Comparison of ENCODE assay signal across 8 cellular contexts in the genomic region with DNA sequence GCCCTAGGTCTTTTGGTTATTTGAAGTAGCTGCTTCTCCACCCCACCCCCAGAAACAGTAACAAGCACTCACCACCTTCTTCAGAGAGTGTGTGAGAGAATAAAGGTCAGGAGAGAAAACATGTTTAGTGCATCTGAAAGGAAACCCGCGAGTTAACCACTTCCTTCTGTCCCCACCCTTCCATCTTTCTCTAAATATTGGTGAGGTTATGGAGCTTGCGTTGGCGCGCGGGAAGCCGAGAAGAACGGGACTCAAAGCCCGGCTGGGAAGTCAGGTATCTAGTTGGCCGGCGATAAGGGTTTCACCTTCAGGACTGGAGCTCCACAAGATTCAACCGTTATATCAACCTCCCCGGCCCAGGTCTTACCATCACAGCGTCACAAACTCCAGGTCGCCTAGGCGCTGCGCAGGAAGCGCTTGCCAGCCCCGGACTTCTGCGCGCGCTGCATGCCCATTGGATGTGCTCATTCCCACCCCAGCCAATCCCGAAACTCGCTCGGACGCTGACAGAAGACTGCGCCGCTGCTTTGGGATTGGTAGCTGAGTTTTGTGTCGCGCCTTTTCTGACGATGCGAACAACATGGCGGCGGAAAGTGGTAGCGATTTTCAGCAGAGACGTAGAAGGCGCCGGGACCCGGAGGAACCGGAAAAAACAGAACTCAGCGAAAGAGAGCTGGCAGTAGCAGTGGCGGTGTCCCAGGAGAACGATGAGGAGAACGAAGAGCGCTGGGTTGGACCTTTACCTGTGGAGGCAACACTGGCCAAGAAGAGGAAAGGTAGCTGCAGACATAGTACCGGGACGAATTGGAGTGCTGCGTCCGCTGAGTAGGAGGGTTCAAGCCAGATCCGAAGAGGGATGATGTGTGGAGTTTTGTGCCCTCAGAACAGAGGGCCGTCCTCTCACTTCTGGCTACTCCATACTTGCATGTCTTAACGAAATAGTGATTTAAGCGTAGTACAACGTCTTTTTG. TPM values are rescaled to one million over a fixed set of nuclear protein-coding genes. Genes with fewer than 3 reads are reported as not detected.
A peak's percentile ranks its signal among the peaks of the same experiment; 100 is the strongest.
DNase-seq lines count a peak whose midpoint lies in the region; ATAC-seq and TF ChIP-seq lines count a peak whose summit lies in the region.

A gene with protein sequence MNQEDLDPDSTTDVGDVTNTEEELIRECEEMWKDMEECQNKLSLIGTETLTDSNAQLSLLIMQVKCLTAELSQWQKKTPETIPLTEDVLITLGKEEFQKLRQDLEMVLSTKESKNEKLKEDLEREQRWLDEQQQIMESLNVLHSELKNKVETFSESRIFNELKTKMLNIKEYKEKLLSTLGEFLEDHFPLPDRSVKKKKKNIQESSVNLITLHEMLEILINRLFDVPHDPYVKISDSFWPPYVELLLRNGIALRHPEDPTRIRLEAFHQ (minus strand): TSS at position 438 of the 971 bp plus-strand sequence. CDS start 8,261 bp downstream, outside the sequence.
A gene (plus strand): TSS at position 566 of the 971 bp plus-strand sequence. CDS start 15 bp downstream, at position 581.

- DNase-seq in GM13976 (ENCODE audit: low spot score) (peak; percentile 91), NCI-H146 treated with DMSO at 0.1 percent for 48 hours (lab: John Stamatoyannopoulos, UW; ENCODE audit: unreplicated experiment) (peak; percentile 93), amniotic stem cell (lab: John Stamatoyannopoulos, UW) (peak; percentile 89), left cardiac atrium (peak; percentile 96), posterior vena cava (ENCODE audit: low spot score) (peak; percentile 98), ureter (ENCODE audit: low spot score) (peak; percentile 96)

- ATAC-seq in HG02870 (IDR thresholded peaks at IDR 0.05; ENCODE audit: unreplicated experiment) (peak; percentile 98), left cardiac atrium (peak; percentile 100)

- intact Hi-C loops in T-helper 1 cell treated with Interleukin-12 subunit alpha and Interleukin-12 subunit beta and Interleukin-4 antibody, amounts not matched to agents 30 ng/mL and 1 ng/mL, for 36 hours (cut with micrococcal nuclease), result loop anchor here (1.0 to 10.0 kb wide), 13 partner anchors 61 to 1439 kb away; a partner anchor contains a TSS
- intact Hi-C loops in left cardiac atrium (cut with DNase I) (no loop called here), posterior vena cava (cut with DNase I) (no loop called here)

- TF ChIP-seq CTCF in GM13976 (IDR thresholded peaks at IDR 0.05; ENCODE audit: borderline replicate concordance, control extremely low read depth, extremely low read depth, insufficient read depth, missing control alignments), result no peak

- in situ Hi-C loops in GM13976 (cut with MboI; ENCODE audit: low sequenced_read_pairs, unreplicated experiment), result no loop called here

RNA-seq across cellular contexts. Expression of the first gene that starts in this region (rescaled TPM):
- 74.4 and 77.8 TPM in 2 replicates for total RNA-seq in T-helper 1 cell treated with Interleukin-12 subunit alpha and Interleukin-12 subunit beta and Interleukin-4 antibody, amounts not matched to agents 30 ng/mL and 1 ng/mL, for 36 hours
- 1 to 10 TPM; 1.2 TPM for total RNA-seq in left cardiac atrium
- total RNA-seq in posterior vena cava, result 1 to 10 TPM; 1.6 to 2.6 TPM
- 2.3 TPM for total RNA-seq in ureter

RNA-seq across cellular contexts. Expression of the second gene that starts in this region (rescaled TPM):
- total RNA-seq in T-helper 1 cell treated with Interleukin-12 subunit alpha and Interleukin-12 subunit beta and Interleukin-4 antibody, amounts not matched to agents 30 ng/mL and 1 ng/mL, for 36 hours, result 62.0 and 63.3 TPM in 2 replicates
- total RNA-seq in left cardiac atrium (10 to 100 TPM; 14.6 to 17.6 TPM), posterior vena cava (10 to 100 TPM; 24.9 to 29.9 TPM), ureter (50.4 TPM)

Comparison
In these comparisons a context has a peak if more than half of its experiments do, and no peak if none do; other contexts are left out.
1. Peak in every context shown above with its lines: DNase-seq and ATAC-seq.
2. RNA of the first gene that starts in this region (total RNA-seq): 74.4 to 77.8 TPM in T-helper 1 cell treated with Interleukin-12 subunit alpha and Interleukin-12 subunit beta and Interleukin-4 antibody, amounts not matched to agents 30 ng/mL and 1 ng/mL, for 36 hours; 1.6 to 2.6 TPM in posterior vena cava, 2.3 TPM in ureter (single experiment) and 1.2 TPM in left cardiac atrium; every median in the first group is over 10 times any median in the second.